ENCODE assay signal across 8 cellular contexts in genomic region chr12:100154472-100155247, GRCh38. TPM values are rescaled to one million over a fixed set of nuclear protein-coding genes. Genes with fewer than 3 reads are reported as not detected.
DNase-seq lines count a peak whose midpoint lies in the region; ATAC-seq and TF ChIP-seq lines count a peak whose summit lies in the region.

No MANE protein-coding gene starts in this region.

- no peak overlapping the region for H3K27ac Mint-ChIP-seq in activated CD8-positive, alpha-beta T cell treated with anti-CD3 and anti-CD28 coated beads for 36 hours
- H3K27ac Mint-ChIP-seq in endothelial cell (ENCODE audit: unreplicated experiment) (no peak overlapping the region), naive B cell (peak overlapping the region in 2 of 6 donors; percentile 10 to 82)
- no peak overlapping the region for H3K27ac Mint-ChIP-seq in stimulated activated naive B cell treated with anti-CD40 and anti-IgM and Interleukin-4, amounts not matched to agents 10 μg/mL and 1 μg/mL and 100 μg/mL, for 72 hours

- CTCF ChIA-PET in activated CD8-positive, alpha-beta T cell treated with anti-CD3 and anti-CD28 coated beads for 36 hours (lab: Charles Lee) = interaction anchor here (0.6 to 3.0 kb wide), 28 partner anchors 9 to 400 kb away, joined by 3 to 34 read pairs (median 4); partner anchors contain the start of genes ACTR6, DEPDC4 and SCYL2

- POLR2A ChIA-PET in activated CD8-positive, alpha-beta T cell treated with anti-CD3 and anti-CD28 coated beads for 36 hours (lab: Charles Lee) = interaction anchor here (1.0 kb wide), 1 partner anchor 46 kb away, joined by 3 read pairs; the partner anchor contains the start of gene ACTR6

- intact Hi-C loops in activated CD8-positive, alpha-beta T cell treated with anti-CD3 and anti-CD28 coated beads for 36 hours (cut with micrococcal nuclease) = no loop called here

- no peaks in the 10 kb centered on the region for H3K27me3 Mint-ChIP-seq in activated CD8-positive, alpha-beta T cell treated with anti-CD3 and anti-CD28 coated beads for 36 hours
- H3K27me3 Mint-ChIP-seq in endothelial cell (ENCODE audit: unreplicated experiment) = peaks cover 10% of the 10 kb centered on the region
- no peaks in the 10 kb centered on the region for H3K27me3 Mint-ChIP-seq in naive B cell
- H3K27me3 Mint-ChIP-seq in stimulated activated naive B cell treated with anti-CD40 and anti-IgM and Interleukin-4, amounts not matched to agents 10 μg/mL and 1 μg/mL and 100 μg/mL, for 72 hours = no peaks in the 10 kb centered on the region

- H3K4me1 Mint-ChIP-seq in activated CD8-positive, alpha-beta T cell treated with anti-CD3 and anti-CD28 coated beads for 36 hours (ENCODE audit: low read depth) = peaks cover 5% of the 10 kb centered on the region
- H3K4me1 Mint-ChIP-seq in endothelial cell (ENCODE audit: unreplicated experiment) (no peaks in the 10 kb centered on the region), naive B cell (peaks cover 0 to 7% (median 6%) of the 10 kb centered on the region in 3 donors)
- peaks cover 3 to 8% of the 10 kb centered on the region in 2 donors for H3K4me1 Mint-ChIP-seq in stimulated activated naive B cell treated with anti-CD40 and anti-IgM and Interleukin-4, amounts not matched to agents 10 μg/mL and 1 μg/mL and 100 μg/mL, for 72 hours

- no peaks in the 10 kb centered on the region for H3K36me3 Mint-ChIP-seq in activated CD8-positive, alpha-beta T cell treated with anti-CD3 and anti-CD28 coated beads for 36 hours (ENCODE audit: low read depth)
- no peaks in the 10 kb centered on the region for H3K36me3 Mint-ChIP-seq in endothelial cell (ENCODE audit: low read depth, unreplicated experiment)
- H3K36me3 Mint-ChIP-seq in naive B cell = no peaks in the 10 kb centered on the region
- peaks cover 6 to 11% of the 10 kb centered on the region in 2 donors for H3K36me3 Mint-ChIP-seq in stimulated activated naive B cell treated with anti-CD40 and anti-IgM and Interleukin-4, amounts not matched to agents 10 μg/mL and 1 μg/mL and 100 μg/mL, for 72 hours

- H3K4me3 Mint-ChIP-seq in activated CD8-positive, alpha-beta T cell treated with anti-CD3 and anti-CD28 coated beads for 36 hours = no peak overlapping the region
- no peak overlapping the region for H3K4me3 Mint-ChIP-seq in endothelial cell (ENCODE audit: unreplicated experiment)
- H3K4me3 Mint-ChIP-seq in naive B cell = no peak overlapping the region
- no peak overlapping the region for H3K4me3 Mint-ChIP-seq in stimulated activated naive B cell treated with anti-CD40 and anti-IgM and Interleukin-4, amounts not matched to agents 10 μg/mL and 1 μg/mL and 100 μg/mL, for 72 hours

- no peaks in the 10 kb centered on the region for H3K9me3 Mint-ChIP-seq in activated CD8-positive, alpha-beta T cell treated with anti-CD3 and anti-CD28 coated beads for 36 hours
- H3K9me3 Mint-ChIP-seq in endothelial cell (ENCODE audit: unreplicated experiment) (no peaks in the 10 kb centered on the region), naive B cell (no peaks in the 10 kb centered on the region)
- no peaks in the 10 kb centered on the region for H3K9me3 Mint-ChIP-seq in stimulated activated naive B cell treated with anti-CD40 and anti-IgM and Interleukin-4, amounts not matched to agents 10 μg/mL and 1 μg/mL and 100 μg/mL, for 72 hours

- DNase-seq in NCI-H510A treated with DMSO at 0.1 percent for 48 hours (lab: John Stamatoyannopoulos, UW) = peak; percentile 48
- no peak for DNase-seq in NCI-H510A (lab: John Stamatoyannopoulos, UW)
- DNase-seq in NCI-H748 (lab: John Stamatoyannopoulos, UW; ENCODE audit: unreplicated experiment) = peak; percentile 71
- DNase-seq in activated CD8-positive, alpha-beta T cell treated with anti-CD3 and anti-CD28 coated beads for 36 hours = peak; percentile 87
- peak; percentile 86 for DNase-seq in endothelial cell (ENCODE audit: low spot score)
- DNase-seq in naive B cell = peak; percentile 51
- DNase-seq in stimulated activated naive B cell treated with anti-CD40 and anti-IgM and Interleukin-4, amounts not matched to agents 10 μg/mL and 1 μg/mL and 100 μg/mL, for 72 hours = peak; percentile 40

- ATAC-seq in HG02678 (IDR thresholded peaks at IDR 0.05; ENCODE audit: unreplicated experiment) (peak; percentile 75), naive B cell (ENCODE audit: low read depth in 2 of 2) (peak; percentile 48 to 58)
- ATAC-seq in activated CD8-positive, alpha-beta T cell treated with anti-CD3 and anti-CD28 coated beads for 36 hours = peak; percentile 86
- ATAC-seq in stimulated activated naive B cell treated with anti-CD40 and anti-IgM and Interleukin-4, amounts not matched to agents 10 μg/mL and 1 μg/mL and 100 μg/mL, for 72 hours (replicated peaks) = peak; percentile 76 to 79

- peak; percentile 92 for TF ChIP-seq CTCF in activated CD8-positive, alpha-beta T cell treated with anti-CD3 and anti-CD28 coated beads for 36 hours (IDR thresholded peaks at IDR 0.05)
- peak; percentile 92 for TF ChIP-seq CTCF in endothelial cell (IDR thresholded peaks at IDR 0.05; ENCODE audit: unreplicated experiment)

RNA-seq across cellular contexts. Expression of gene BLTP3B, which starts 12.0 kb away (rescaled TPM):
- total RNA-seq in activated CD8-positive, alpha-beta T cell treated with anti-CD3 and anti-CD28 coated beads for 36 hours = 10 to 100 TPM; 39.6 to 41.3 TPM
- total RNA-seq in endothelial cell (ENCODE audit: unreplicated experiment) = 14.3 TPM
- polyA plus RNA-seq in naive B cell (ENCODE audit: low read depth in 6 of 6) = 10 to 100 TPM; 19.9 to 34.6 (median 25.0) TPM

RNA-seq across cellular contexts. Expression of gene ACTR6, which starts 46.0 kb away (rescaled TPM):
- 10 to 100 TPM; 26.3 to 30.9 TPM for total RNA-seq in activated CD8-positive, alpha-beta T cell treated with anti-CD3 and anti-CD28 coated beads for 36 hours
- 20.4 TPM for total RNA-seq in endothelial cell (ENCODE audit: unreplicated experiment)
- 10 to 100 TPM; 29.3 to 40.0 (median 34.9) TPM for polyA plus RNA-seq in naive B cell (ENCODE audit: low read depth in 6 of 6)
